In the genomic region with DNA sequence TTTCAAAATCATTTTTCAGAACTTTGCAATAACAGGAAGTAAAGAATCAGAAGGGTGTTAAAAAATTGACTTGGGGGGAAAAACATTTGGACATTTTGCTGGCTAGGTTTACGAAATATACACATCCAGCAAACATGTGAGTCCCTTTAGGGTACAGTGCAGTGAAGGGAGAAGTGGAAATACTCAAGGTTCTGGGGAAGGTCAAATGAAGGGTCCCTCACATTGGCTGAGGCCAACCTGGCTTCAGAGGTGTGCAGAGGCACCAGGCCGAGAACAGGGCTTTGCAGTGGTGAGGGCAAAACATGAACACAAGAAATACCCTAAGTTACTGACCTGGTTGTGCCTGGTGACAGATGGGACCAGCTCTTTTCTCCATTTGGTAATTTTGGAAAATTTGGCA, we compare ENCODE assay signal across 1 cellular context.
TF ChIP-seq lines count a peak whose summit lies in the region.

No MANE protein-coding gene starts in this region.

TF ChIP-seq in IMR-90, 13 proteins besides CTCF, POLR2A, EP300 and RAD21:
- no peak for TF ChIP-seq CHD1 (IDR thresholded peaks at IDR 0.05; ENCODE audit: low read depth, low read length)
- TF ChIP-seq ELK1 (IDR thresholded peaks at IDR 0.05; ENCODE audit: borderline replicate concordance, low read depth, low read length) = no peak
- no peak for TF ChIP-seq NFE2L2 (IDR thresholded peaks at IDR 0.05; ENCODE audit: low read depth, low read length)
- TF ChIP-seq BHLHE40 (IDR thresholded peaks at IDR 0.05; ENCODE audit: low read depth, low read length) = no peak
- TF ChIP-seq FOS (IDR thresholded peaks at IDR 0.05; ENCODE audit: low read depth, low read length) = no peak
- no peak for TF ChIP-seq RFX5 (IDR thresholded peaks at IDR 0.05; ENCODE audit: low read depth, low read length)
- no peak for TF ChIP-seq MAFK (IDR thresholded peaks at IDR 0.05; ENCODE audit: low read depth, low read length)
- TF ChIP-seq RCOR1 (IDR thresholded peaks at IDR 0.05; ENCODE audit: insufficient replicate concordance, low read length) = no peak
- no peak for TF ChIP-seq CEBPB (IDR thresholded peaks at IDR 0.05; ENCODE audit: low read depth, low read length)
- no peak for TF ChIP-seq MXI1 (IDR thresholded peaks at IDR 0.05; ENCODE audit: borderline replicate concordance, low read depth, low read length)
